11 cellular contexts compared by ENCODE assay signal in genomic region chr16:84746875-84747274, GRCh38. TPM values are rescaled to one million over a fixed set of nuclear protein-coding genes. Genes with fewer than 3 reads are reported as not detected.
DNase-seq lines count a peak whose midpoint lies in the region; ATAC-seq and TF ChIP-seq lines count a peak whose summit lies in the region.
"Had no signal": no experiment of that assay in that cellular context is flagged by ENCODE, and none has a peak within 500 bp of the region (broad histone marks: within the 10 kb centered on the region; RNA-seq: fewer than 3 reads in every experiment).

No MANE protein-coding gene starts in this region.

- ATAC-seq in psoas muscle (peak; percentile 32 to 72 (median 46)), HG03342 (IDR thresholded peaks at IDR 0.05; ENCODE audit: unreplicated experiment) (no peak)

- peak; percentile 44 for DNase-seq in ELR (ENCODE audit: low read depth)
- DNase-seq in choroid plexus epithelial cell (ENCODE audit: low read depth) = no peak
- peak in 1 of 2 donors; percentile 51 for DNase-seq in psoas muscle
- no peak for DNase-seq in stimulated activated CD4-positive, alpha-beta T cell treated with anti-CD3 and anti-CD28 coated beads, Interleukin-2, amount 100 ng/mL, for 24 hours
- DNase-seq in stimulated activated CD4-positive, alpha-beta T cell treated with anti-CD3 and anti-CD28 coated beads, Interleukin-2, amount 100 ng/mL, for 48 hours = no peak
- DNase-seq: activated CD8-positive, alpha-beta memory T cell treated with anti-CD3 and anti-CD28 coated beads, Interleukin-2, amount 50 U/mL, for 4 hours; DMS79 treated with DMSO at 0.1 percent for 48 hours; NCI-H2029; NK-92 treated with Interleukin-12 subunit alpha and Interleukin-12 subunit beta, amount 100 ng/mL, for 24 hours had no signal

- no peak overlapping the region for H3K4me2 ChIP-seq in Loucy (ENCODE audit: low read depth, low read length, poor library complexity, severe bottlenecking)

- peaks cover 68% of the 10 kb centered on the region for H3K36me3 ChIP-seq in Loucy (ENCODE audit: insufficient read depth, low read length)
- peaks cover 2 to 18% of the 10 kb centered on the region in 2 donors for H3K36me3 ChIP-seq in psoas muscle (ENCODE audit: insufficient read depth in 1 of 2, low read depth in 1 of 2)

- no peak overlapping the region for H3K9ac ChIP-seq in Loucy (ENCODE audit: low read depth, low read length, poor library complexity, severe bottlenecking)

- no peaks in the 10 kb centered on the region for H3F3A ChIP-seq in Loucy (ENCODE audit: low read depth)

- H3K4me1 ChIP-seq in Loucy (ENCODE audit: insufficient read depth, low read length, poor library complexity, severe bottlenecking) = peaks cover 10% of the 10 kb centered on the region
- H3K4me1 ChIP-seq in psoas muscle = peaks cover 21% of the 10 kb centered on the region

- H3K9me3 ChIP-seq in Loucy (ENCODE audit: insufficient read depth, low read depth, low read length) = no peaks in the 10 kb centered on the region
- no peaks in the 10 kb centered on the region for H3K9me3 ChIP-seq in psoas muscle

- H3K4me3 ChIP-seq in Loucy (ENCODE audit: low read length, poor library complexity, severe bottlenecking) (no peak overlapping the region), choroid plexus epithelial cell (ENCODE audit: low read depth, low read length) (no peak overlapping the region), psoas muscle (no peak overlapping the region)

- H4K20me1 ChIP-seq in Loucy (ENCODE audit: insufficient read depth, low read length, poor library complexity, severe bottlenecking) = peaks cover 54% of the 10 kb centered on the region

- no peak overlapping the region for H2AFZ ChIP-seq in Loucy (ENCODE audit: low read length)

- H3K79me2 ChIP-seq in Loucy (ENCODE audit: insufficient read depth, low read length) = peaks cover 87% of the 10 kb centered on the region

- intact Hi-C loops in psoas muscle (cut with DNase I) = no loop called here

- TF ChIP-seq CTCF in Loucy (conservative IDR thresholded peaks at IDR 0.05; ENCODE audit: low read length) = peak; percentile 57
- TF ChIP-seq CTCF in choroid plexus epithelial cell (conservative IDR thresholded peaks at IDR 0.05; ENCODE audit: low read depth, low read length) = peak; percentile 58
- peak; percentile 16 for TF ChIP-seq CTCF in psoas muscle (IDR thresholded peaks at IDR 0.05)

- WGBS in psoas muscle, 3 donors = 69 to 96% (median 86%) methylated on average over 11 of the region's 11 CpGs

- no peak overlapping the region for H3K27ac ChIP-seq in psoas muscle

- H3K27me3 ChIP-seq in Loucy (ENCODE audit: insufficient read depth, low read length, poor library complexity, severe bottlenecking) = no peaks in the 10 kb centered on the region
- H3K27me3 ChIP-seq in psoas muscle (ENCODE audit: insufficient read depth in 3 of 3, low read length in 2 of 3) = no peaks in the 10 kb centered on the region

- H3K9me2 ChIP-seq in Loucy (replicated peaks; ENCODE audit: low read depth, low read length) = no peaks in the 10 kb centered on the region

RNA-seq across cellular contexts. Expression of gene USP10, which starts 47.1 kb away (rescaled TPM):
- 10 to 100 TPM; 57.1 to 93.0 (median 78.9) TPM for total RNA-seq in psoas muscle
- polyA plus RNA-seq in psoas muscle = 10 to 100 TPM; 33.9 to 69.5 (median 69.2) TPM
